In genomic region chr1:230163205-230163604, GRCh38 we compare ENCODE assay signal across 15 cellular contexts.
A peak's percentile ranks its signal among the peaks of the same experiment; 100 is the strongest.
DNase-seq lines count a peak whose midpoint lies in the region; ATAC-seq and TF ChIP-seq lines count a peak whose summit lies in the region.
"Had no signal": no experiment of that assay in that cellular context is flagged by ENCODE, and none has a peak within 500 bp of the region (broad histone marks: within the 10 kb centered on the region; RNA-seq: fewer than 3 reads in every experiment).

No MANE protein-coding gene starts in this region.

- DNase-seq in AG10803 (ENCODE audit: low read depth): peak; percentile 88
- DNase-seq in MG63: peak; percentile 15
- DNase-seq in fibroblast of pulmonary artery (ENCODE audit: low read depth): peak; percentile 72
- no peak for DNase-seq in omental fat pad (ENCODE audit: low spot score)
- DNase-seq in nephron progenitor cell: no peak
- no peak for DNase-seq in NCI-H1436 treated with DMSO at 0.1 percent for 48 hours (lab: John Stamatoyannopoulos, UW)
- no peak for DNase-seq in NCI-H2107 (lab: John Stamatoyannopoulos, UW)
- no peak for DNase-seq in SHP77 (lab: John Stamatoyannopoulos, UW)
- DNase-seq: activated CD4-positive, alpha-beta T cell treated with anti-CD3 and anti-CD28 coated beads, Interleukin-2, amount 10 ng/mL, durations not matched to agents 7 days and 5 days; activated gamma-delta T cell treated with Interleukin-2 at 50 U/mL for 16 hours; colonic mucosa; NCI-H1105 treated with DMSO at 0.1 percent for 48 hours; NCI-H774; upper lobe of right lung had no signal

- H3K27me3 Mint-ChIP-seq in nephron progenitor cell (ENCODE audit: low read depth, poor library complexity): peaks cover 3% of the 10 kb centered on the region
- H3K27me3 Mint-ChIP-seq: activated CD4-positive, alpha-beta T cell treated with anti-CD3 and anti-CD28 coated beads, Interleukin-2, amount 10 ng/mL, durations not matched to agents 7 days and 5 days; B cell had no signal

- peaks cover 30% of the 10 kb centered on the region for H3K4me1 Mint-ChIP-seq in nephron progenitor cell

- no peak overlapping the region for H3K4me3 Mint-ChIP-seq in nephron progenitor cell
- H3K4me3 Mint-ChIP-seq: activated CD4-positive, alpha-beta T cell treated with anti-CD3 and anti-CD28 coated beads, Interleukin-2, amount 10 ng/mL, durations not matched to agents 7 days and 5 days; B cell had no signal

- H3K9me3 ChIP-seq in MG63: no peaks in the 10 kb centered on the region
- H3K9me3 ChIP-seq: colonic mucosa, upper lobe of right lung had no signal

- H3K4me3 ChIP-seq in AG10803 (ENCODE audit: low read length) (no peak overlapping the region), MG63 (no peak overlapping the region), fibroblast of pulmonary artery (replicated peaks; ENCODE audit: low read depth, low read length) (no peak overlapping the region)
- H3K4me3 ChIP-seq: colonic mucosa, upper lobe of right lung had no signal

- no peaks in the 10 kb centered on the region for H3K36me3 ChIP-seq in MG63
- H3K36me3 ChIP-seq: colonic mucosa, upper lobe of right lung had no signal

- no peaks in the 10 kb centered on the region for H3K27me3 ChIP-seq in MG63
- H3K27me3 ChIP-seq: colonic mucosa, upper lobe of right lung had no signal

- H3K9me3 Mint-ChIP-seq in nephron progenitor cell: peaks cover 11% of the 10 kb centered on the region
- H3K9me3 Mint-ChIP-seq: activated CD4-positive, alpha-beta T cell treated with anti-CD3 and anti-CD28 coated beads, Interleukin-2, amount 10 ng/mL, durations not matched to agents 7 days and 5 days had no signal

- ATAC-seq in omental fat pad (ENCODE audit: low FRiP score): peak; percentile 25
- ATAC-seq: upper lobe of right lung had no signal

- H3K36me3 Mint-ChIP-seq in nephron progenitor cell (ENCODE audit: low read depth): peaks cover 18% of the 10 kb centered on the region

- no peak overlapping the region for H3K27ac Mint-ChIP-seq in nephron progenitor cell
- H3K27ac Mint-ChIP-seq: activated CD4-positive, alpha-beta T cell treated with anti-CD3 and anti-CD28 coated beads, Interleukin-2, amount 10 ng/mL, durations not matched to agents 7 days and 5 days; B cell had no signal

- no peak for TF ChIP-seq CTCF in AG10803 (conservative IDR thresholded peaks at IDR 0.05; ENCODE audit: low read length)
- no peak for TF ChIP-seq CTCF in fibroblast of pulmonary artery (IDR thresholded peaks at IDR 0.05; ENCODE audit: low read length, missing control alignments)
- TF ChIP-seq CTCF in omental fat pad (IDR thresholded peaks at IDR 0.05): no peak
- TF ChIP-seq CTCF in nephron progenitor cell (IDR thresholded peaks at IDR 0.05): no peak

Comparison
In these comparisons a context has a peak if more than half of its experiments do, and no peak if none do; other contexts are left out.
1. DNase-seq: peak in AG10803 (single experiment), MG63 (single experiment) and fibroblast of pulmonary artery (single experiment); none in omental fat pad (single experiment), nephron progenitor cell (single experiment), NCI-H1436 treated with DMSO at 0.1 percent for 48 hours (single experiment), NCI-H2107 (single experiment) and SHP77 (0 of 2).